In the genomic region with DNA sequence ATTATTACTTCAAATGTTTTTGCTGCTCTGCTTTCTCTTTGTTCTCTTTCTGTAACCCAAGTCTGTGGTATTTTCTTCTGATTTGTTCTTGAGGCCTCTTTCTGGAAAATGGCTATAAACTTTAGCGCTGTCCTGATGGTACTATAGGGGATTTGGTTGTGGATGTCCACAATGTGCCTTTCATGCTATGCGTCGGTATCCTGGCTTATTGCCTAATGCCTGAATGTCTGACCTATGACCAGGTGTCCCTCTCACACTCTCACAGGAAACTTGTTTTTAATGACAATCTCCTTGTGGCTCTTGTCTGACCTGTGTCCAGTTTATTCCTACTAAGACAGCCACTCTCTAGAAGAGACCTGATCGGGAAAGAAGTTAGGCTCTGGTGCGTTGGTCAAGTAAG, we compare ENCODE assay signal across 27 cellular contexts.
"Had no signal": no experiment of that assay in that cellular context is flagged by ENCODE, and none has a peak within 500 bp of the region (broad histone marks: within the 10 kb centered on the region; RNA-seq: fewer than 3 reads in every experiment).

No MANE protein-coding gene starts in this region.

- H3K4me1 Mint-ChIP-seq: stimulated activated effector memory CD8-positive, alpha-beta T cell treated with anti-CD3 and anti-CD28 coated beads, Interleukin-12 subunit alpha, Interleukin-12 subunit beta, amount 100 ng/mL, for 72 hours; stimulated activated memory B cell treated with anti-CD40 and anti-IgM and Interleukin-4, amounts not matched to agents 10 μg/mL and 1 μg/mL and 100 μg/mL, for 72 hours; stimulated activated naive B cell treated with anti-CD40 and anti-IgM and Interleukin-4, amounts not matched to agents 10 μg/mL and 1 μg/mL and 100 μg/mL, for 72 hours had no signal

- H3K36me3 Mint-ChIP-seq: stimulated activated effector memory CD8-positive, alpha-beta T cell treated with anti-CD3 and anti-CD28 coated beads, Interleukin-12 subunit alpha, Interleukin-12 subunit beta, amount 100 ng/mL, for 72 hours; stimulated activated memory B cell treated with anti-CD40 and anti-IgM and Interleukin-4, amounts not matched to agents 10 μg/mL and 1 μg/mL and 100 μg/mL, for 72 hours; type B pancreatic cell had no signal

- H3K4me3 ChIP-seq: stomach, suprapubic skin, testis, thoracic aorta, thyroid gland, tibial artery, tibial nerve, transverse colon, upper lobe of left lung, upper lobe of right lung, uterus, vagina had no signal

- H3K27me3 Mint-ChIP-seq: stimulated activated memory B cell treated with anti-CD40 and anti-IgM and Interleukin-4, amounts not matched to agents 10 μg/mL and 1 μg/mL and 100 μg/mL, for 72 hours; stimulated activated naive B cell treated with anti-CD40 and anti-IgM and Interleukin-4, amounts not matched to agents 10 μg/mL and 1 μg/mL and 100 μg/mL, for 72 hours; stimulated activated naive CD8-positive, alpha-beta T cell treated with anti-CD3 and anti-CD28 coated beads, Interleukin-15, amount 100 ng/mL, for 72 hours; stimulated activated naive CD8-positive, alpha-beta T cell treated with anti-CD3 and anti-CD28 coated beads, Interleukin-15, Interleukin-2, amounts not matched to agents 100 ng/mL and 50 ng/mL, for 24 hours; type B pancreatic cell had no signal

- H3K27ac Mint-ChIP-seq: stimulated activated effector memory CD8-positive, alpha-beta T cell treated with anti-CD3 and anti-CD28 coated beads, Interleukin-12 subunit alpha, Interleukin-12 subunit beta, amount 100 ng/mL, for 72 hours; stimulated activated memory B cell treated with anti-CD40 and anti-IgM and Interleukin-4, amounts not matched to agents 10 μg/mL and 1 μg/mL and 100 μg/mL, for 72 hours; stimulated activated naive B cell treated with anti-CD40 and anti-IgM and Interleukin-4, amounts not matched to agents 10 μg/mL and 1 μg/mL and 100 μg/mL, for 72 hours; stimulated activated naive CD8-positive, alpha-beta T cell treated with anti-CD3 and anti-CD28 coated beads, Interleukin-15, Interleukin-2, amounts not matched to agents 100 ng/mL and 50 ng/mL, for 24 hours; type B pancreatic cell had no signal

- H3K27me3 ChIP-seq: stomach, suprapubic skin, testis, thyroid gland, tibial artery, tibial nerve, transverse colon, upper lobe of left lung, upper lobe of right lung, uterus, vagina had no signal

- DNase-seq: stimulated activated CD4-positive, alpha-beta T cell treated with anti-CD3 and anti-CD28 coated beads, Interleukin-2, amount 100 ng/mL, for 48 hours; stimulated activated CD4-positive, alpha-beta T cell treated with anti-CD3 and anti-CD28 coated beads, Interleukin-4, amount 100 ng/mL, for 1 hour; stimulated activated CD4-positive, alpha-beta T cell treated with anti-CD3 and anti-CD28 coated beads, Interleukin-4, amount 100 ng/mL, for 24 hours; stimulated activated CD4-positive, alpha-beta T cell treated with anti-CD3 and anti-CD28 coated beads, Interleukin-4, amount 100 ng/mL, for 4 hours; stimulated activated CD8-positive, alpha-beta memory T cell treated with anti-CD3 and anti-CD28 coated beads, Interleukin-4, amount 100 ng/mL, for 48 hours; stimulated activated naive B cell treated with anti-CD40 and anti-IgM and Interleukin-4, amounts not matched to agents 10 μg/mL and 1 μg/mL and 100 μg/mL, for 72 hours; stimulated activated naive CD4-positive, alpha-beta T cell; stimulated activated naive CD4-positive, alpha-beta T cell treated with Interleukin-2 at 50 U/mL for 16 hours; stimulated activated naive CD8-positive, alpha-beta T cell treated with anti-CD3 and anti-CD28 coated beads, Interleukin-15, amount 100 ng/mL, for 72 hours; stimulated activated naive CD8-positive, alpha-beta T cell treated with anti-CD3 and anti-CD28 coated beads, Interleukin-15, Interleukin-2, amounts not matched to agents 100 U/mL and 50 U/mL, for 24 hours; stomach; substantia nigra; testis; thyroid gland; tibial artery; transverse colon; upper lobe of right lung; uterus had no signal

- H3K9me3 Mint-ChIP-seq: stimulated activated effector memory CD8-positive, alpha-beta T cell treated with anti-CD3 and anti-CD28 coated beads, Interleukin-12 subunit alpha, Interleukin-12 subunit beta, amount 100 ng/mL, for 72 hours; type B pancreatic cell had no signal

- ATAC-seq: stimulated activated effector memory CD8-positive, alpha-beta T cell treated with anti-CD3 and anti-CD28 coated beads, Interleukin-12 subunit alpha, Interleukin-12 subunit beta, amount 100 ng/mL, for 72 hours; stimulated activated memory B cell treated with anti-CD40 and anti-IgM and Interleukin-4, amounts not matched to agents 10 μg/mL and 1 μg/mL and 100 μg/mL, for 72 hours; stimulated activated naive B cell treated with anti-CD40 and anti-IgM and Interleukin-4, amounts not matched to agents 10 μg/mL and 1 μg/mL and 100 μg/mL, for 72 hours; stimulated activated naive CD8-positive, alpha-beta T cell treated with anti-CD3 and anti-CD28 coated beads, Interleukin-15, amount 100 ng/mL, for 72 hours; stimulated activated naive CD8-positive, alpha-beta T cell treated with anti-CD3 and anti-CD28 coated beads, Interleukin-15, Interleukin-2, amounts not matched to agents 100 U/mL and 50 U/mL, for 24 hours; upper lobe of right lung had no signal

- H3K27ac ChIP-seq: stomach, suprapubic skin, testis, thoracic aorta, thyroid gland, tibial artery, tibial nerve, transverse colon, upper lobe of left lung, upper lobe of right lung, uterus, vagina had no signal

- H3K4me3 Mint-ChIP-seq: stimulated activated effector memory CD8-positive, alpha-beta T cell treated with anti-CD3 and anti-CD28 coated beads, Interleukin-12 subunit alpha, Interleukin-12 subunit beta, amount 100 ng/mL, for 72 hours; stimulated activated memory B cell treated with anti-CD40 and anti-IgM and Interleukin-4, amounts not matched to agents 10 μg/mL and 1 μg/mL and 100 μg/mL, for 72 hours; stimulated activated naive B cell treated with anti-CD40 and anti-IgM and Interleukin-4, amounts not matched to agents 10 μg/mL and 1 μg/mL and 100 μg/mL, for 72 hours; stimulated activated naive CD8-positive, alpha-beta T cell treated with anti-CD3 and anti-CD28 coated beads, Interleukin-15, amount 100 ng/mL, for 72 hours; stimulated activated naive CD8-positive, alpha-beta T cell treated with anti-CD3 and anti-CD28 coated beads, Interleukin-15, Interleukin-2, amounts not matched to agents 100 ng/mL and 50 ng/mL, for 24 hours; type B pancreatic cell had no signal

- H3K9me3 ChIP-seq: stomach, suprapubic skin, testis, thoracic aorta, thyroid gland, tibial artery, tibial nerve, transverse colon, upper lobe of left lung, upper lobe of right lung, uterus, vagina had no signal

- H3K4me1 ChIP-seq: stomach, suprapubic skin, testis, tibial artery, tibial nerve, transverse colon, upper lobe of left lung, upper lobe of right lung, uterus, vagina had no signal

- H3K36me3 ChIP-seq: stomach, suprapubic skin, thoracic aorta, thyroid gland, tibial artery, tibial nerve, transverse colon, upper lobe of left lung, upper lobe of right lung, uterus, vagina had no signal
